Comparison of ENCODE assay signal across 19 cellular contexts in the genomic region with DNA sequence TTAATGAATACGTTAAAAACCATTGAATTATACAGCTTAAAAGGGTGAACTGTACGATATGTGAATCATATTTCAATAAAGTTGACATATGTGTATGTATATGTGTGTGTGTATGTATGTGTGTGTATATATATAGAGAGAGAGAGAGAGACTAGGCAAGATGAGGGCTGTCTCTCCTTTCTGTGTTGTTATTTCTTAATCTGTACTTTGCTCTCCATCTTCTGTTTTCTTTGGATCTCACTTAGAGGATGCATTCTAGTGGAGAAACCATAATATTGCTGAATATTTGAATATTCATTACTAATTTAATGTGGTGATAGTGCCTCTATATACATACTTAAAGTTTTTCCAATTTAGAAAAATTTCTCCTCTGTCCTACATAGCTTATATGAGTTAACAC. TPM values are rescaled to one million over a fixed set of nuclear protein-coding genes. Genes with fewer than 3 reads are reported as not detected.
DNase-seq lines count a peak whose midpoint lies in the region; ATAC-seq and FAIRE-seq lines count a peak whose summit lies in the region.
"Had no signal": no experiment of that assay in that cellular context is flagged by ENCODE, and none has a peak within 500 bp of the region (broad histone marks: within the 10 kb centered on the region; RNA-seq: fewer than 3 reads in every experiment).

No MANE protein-coding gene starts in this region.

- peak; percentile 52 for FAIRE-seq in GM19239 (lab: Jason Lieb, UNC)
- FAIRE-seq: GM12892, H1 had no signal

- no peak for DNase-seq in activated T-cell treated with anti-CD3 and anti-CD28 coated beads, Interleukin-2, amount 50 U/mL, for 24 hours
- DNase-seq in activated T-cell treated with anti-CD3 and anti-CD28 coated beads, Interleukin-2, amount 50 U/mL, for 1 hour: no peak
- DNase-seq in GM19239 (ENCODE audit: insufficient read length, low spot score) (no peak), globus pallidus (ENCODE audit: low spot score) (no peak)
- no peak for DNase-seq in activated CD8-positive, alpha-beta memory T cell treated with anti-CD3 and anti-CD28 coated beads, Interleukin-2, amount 50 U/mL, for 48 hours
- DNase-seq: BE2C; Calu3; CD4-positive, alpha-beta T cell; COR-L47; DMS53; DMS79 treated with DMSO at 0.1 percent for 48 hours; GF-D8; GM23248; H7; HCEC 1CT had no signal

- H3K27ac Mint-ChIP-seq in activated T-cell treated with anti-CD3 and anti-CD28 coated beads, Interleukin-2, amount 50 U/mL, for 24 hours: peak overlapping the region; percentile 59
- H3K27ac Mint-ChIP-seq in activated T-helper 17 cell treated with anti-CD3 and anti-CD28 coated beads, Interleukin-2, amount 50 U/mL, for 72 hours: peak overlapping the region; percentile 6
- H3K27ac Mint-ChIP-seq: CD4-positive, alpha-beta T cell had no signal

- H3K9me3 Mint-ChIP-seq in activated T-cell treated with anti-CD3 and anti-CD28 coated beads, Interleukin-2, amount 50 U/mL, for 24 hours: no peaks in the 10 kb centered on the region
- H3K9me3 Mint-ChIP-seq in activated T-helper 17 cell treated with anti-CD3 and anti-CD28 coated beads, Interleukin-2, amount 50 U/mL, for 72 hours: no peaks in the 10 kb centered on the region
- H3K9me3 Mint-ChIP-seq: CD14-positive monocyte; CD4-positive, alpha-beta T cell had no signal

- H3K36me3 Mint-ChIP-seq in activated T-cell treated with anti-CD3 and anti-CD28 coated beads, Interleukin-2, amount 50 U/mL, for 24 hours (ENCODE audit: low read depth): peaks cover 40% of the 10 kb centered on the region
- H3K36me3 Mint-ChIP-seq in activated T-helper 17 cell treated with anti-CD3 and anti-CD28 coated beads, Interleukin-2, amount 50 U/mL, for 72 hours (ENCODE audit: low read depth): peaks cover 57% of the 10 kb centered on the region

- no peak overlapping the region for H3K4me3 Mint-ChIP-seq in activated T-cell treated with anti-CD3 and anti-CD28 coated beads, Interleukin-2, amount 50 U/mL, for 24 hours
- no peak overlapping the region for H3K4me3 Mint-ChIP-seq in activated T-helper 17 cell treated with anti-CD3 and anti-CD28 coated beads, Interleukin-2, amount 50 U/mL, for 72 hours
- H3K4me3 Mint-ChIP-seq: CD14-positive monocyte; CD4-positive, alpha-beta T cell had no signal

- no peak for ATAC-seq in activated T-helper 17 cell treated with anti-CD3 and anti-CD28 coated beads, Interleukin-2, amount 50 U/mL, for 72 hours (replicated peaks)

- peaks cover 52% of the 10 kb centered on the region for H3K4me1 Mint-ChIP-seq in activated T-cell treated with anti-CD3 and anti-CD28 coated beads, Interleukin-2, amount 50 U/mL, for 24 hours (ENCODE audit: low read depth)
- peaks cover 28% of the 10 kb centered on the region for H3K4me1 Mint-ChIP-seq in activated T-helper 17 cell treated with anti-CD3 and anti-CD28 coated beads, Interleukin-2, amount 50 U/mL, for 72 hours

- no peaks in the 10 kb centered on the region for H3K27me3 Mint-ChIP-seq in activated T-cell treated with anti-CD3 and anti-CD28 coated beads, Interleukin-2, amount 50 U/mL, for 24 hours
- no peaks in the 10 kb centered on the region for H3K27me3 Mint-ChIP-seq in activated T-helper 17 cell treated with anti-CD3 and anti-CD28 coated beads, Interleukin-2, amount 50 U/mL, for 72 hours
- H3K27me3 Mint-ChIP-seq: CD4-positive, alpha-beta T cell had no signal

RNA-seq across cellular contexts. Expression of a gene that starts 50.5 kb away (rescaled TPM):
- total RNA-seq in activated T-helper 17 cell treated with anti-CD3 and anti-CD28 coated beads, Interleukin-2, amount 50 U/mL, for 72 hours: 10 to 100 TPM; 52.1 to 82.0 TPM
